In genomic region chr21:16218682-16219343, GRCh38 we compare ENCODE assay signal across 22 cellular contexts.
DNase-seq lines count a peak whose midpoint lies in the region; ATAC-seq, FAIRE-seq and TF ChIP-seq lines count a peak whose summit lies in the region.
"Had no signal": no experiment of that assay in that cellular context is flagged by ENCODE, and none has a peak within 500 bp of the region (broad histone marks: within the 10 kb centered on the region; RNA-seq: fewer than 3 reads in every experiment).

No MANE protein-coding gene starts in this region.

- no peak overlapping the region for H3K9ac ChIP-seq in HepG2 (ENCODE audit: insufficient read depth, low read depth, low read length)
- H3K9ac ChIP-seq: BLaER1, GM23248 had no signal

- no peaks in the 10 kb centered on the region for H3K27me3 ChIP-seq in HepG2 (ENCODE audit: control insufficient read depth in 1 of 2, insufficient read depth in 2 of 2, low read length in 2 of 2)
- H3K27me3 ChIP-seq: BLaER1 had no signal

- ATAC-seq in HepG2 = peak; percentile 84
- no peak for ATAC-seq in HG02678 (IDR thresholded peaks at IDR 0.05; ENCODE audit: unreplicated experiment)
- ATAC-seq: CD8-positive, alpha-beta T cell; GM12878; HCT116 had no signal

- intact Hi-C loops in HepG2 (cut with micrococcal nuclease; ENCODE audit: unreplicated experiment) = no loop called here

- peak; percentile 48 for FAIRE-seq in D721Med (lab: Jason Lieb, UNC)
- FAIRE-seq in HepG2 (lab: Jason Lieb, UNC) = no peak
- FAIRE-seq: GM12878, GM18507, H1 had no signal

- no peak overlapping the region for H3K27ac ChIP-seq in HepG2 (ENCODE audit: extremely low read length, insufficient read depth, low read length)
- H3K27ac ChIP-seq: 22Rv1, BLaER1, C4-2B, GM23248 had no signal

- H3K36me3 ChIP-seq in HepG2 (replicated peaks in 1 of 2; ENCODE audit: control insufficient read depth in 1 of 2, insufficient read depth in 2 of 2, low read length in 2 of 2) = no peaks in the 10 kb centered on the region
- H3K36me3 ChIP-seq: BLaER1 had no signal

- H4K20me1 ChIP-seq in HepG2 (ENCODE audit: insufficient read depth, low read length) = no peaks in the 10 kb centered on the region
- H4K20me1 ChIP-seq: BLaER1 had no signal

- DNase-seq in D721Med (ENCODE audit: insufficient read length, low spot score) (no peak), GM13977 (ENCODE audit: low spot score) (peak; percentile 5), HepG2 (ENCODE audit: low spot score) (peak; percentile 10), middle frontal gyrus (ENCODE audit: extremely low spot score, low spot score) (peak; percentile 0), HT-29 (ENCODE audit: low spot score) (no peak)
- no peak for DNase-seq in stimulated activated CD4-positive, alpha-beta T cell treated with anti-CD3 and anti-CD28 coated beads, Interleukin-2, amount 100 ng/mL, for 24 hours
- DNase-seq: Caco-2; CD4-positive, CD25-positive, alpha-beta regulatory T cell; CD8-positive, alpha-beta T cell; DMS 273 treated with DMSO at 0.1 percent for 48 hours; DMS79 treated with DMSO at 0.1 percent for 48 hours; GF-D8; GM23248; H9 had no signal

- no TSS peak for BruUV-seq in HepG2 (replicated peaks; lab: Mats Ljungman, UMichigan)

- TF ChIP-seq CTCF in D721Med (IDR thresholded peaks at IDR 0.05; ENCODE audit: insufficient read depth, missing control alignments) (no peak), GM13977 (IDR thresholded peaks at IDR 0.05; ENCODE audit: extremely low read depth, insufficient read depth, missing control alignments) (no peak), HepG2 (CRISPR knock-in tag; IDR thresholded peaks at IDR 0.05) (no peak)

- POLR2A ChIA-PET in HepG2 (lab: Yijun Ruan, JAX) = no interaction called here

- H3K9me3 ChIP-seq in HepG2 (ENCODE audit: low read length) = no peaks in the 10 kb centered on the region
- H3K9me3 ChIP-seq: BLaER1, Caco-2 had no signal

- TF ChIP-seq POLR2A in HepG2 (IDR thresholded peaks at IDR 0.05; ENCODE audit: insufficient read depth in 1 of 2, low read depth in 2 of 2, low read length in 2 of 2) = no peak

- H3K4me1 ChIP-seq in HepG2 (ENCODE audit: insufficient read depth, low read length) = peaks cover 12% of the 10 kb centered on the region
- H3K4me1 ChIP-seq: BLaER1 had no signal

- in situ Hi-C loops in GM13977 (cut with MboI; ENCODE audit: low pct_unique_long_range_greater_than_20kb, low sequenced_read_pairs, unreplicated experiment) (no loop called here), HepG2 (cut with HindIII; ENCODE audit: extremely low pct_ligation_motif_present, low pct_unique_long_range_greater_than_20kb) (no loop called here)

- CTCF ChIA-PET in HepG2 (lab: Yijun Ruan, JAX; ENCODE audit: low intra/inter-chr PET ratio, low total read pairs) = no interaction called here

- no peak overlapping the region for H3K4me3 ChIP-seq in HepG2 (replicated peaks in 1 of 3; ENCODE audit: insufficient read depth in 1 of 3, low read depth in 2 of 3, low read length in 3 of 3)
- H3K4me3 ChIP-seq: BLaER1, GM12878, GM23248 had no signal

- H3K4me2 ChIP-seq in HepG2 (ENCODE audit: low read depth, low read length) = no peak overlapping the region
- H3K4me2 ChIP-seq: BLaER1 had no signal

- 10% methylated on average over 4 of the region's 4 CpGs for WGBS in HepG2 (ENCODE audit: low lambda C conversion rate)

- H3K79me2 ChIP-seq in HepG2 (ENCODE audit: insufficient read depth, low read length) = no peaks in the 10 kb centered on the region

- H2AFZ ChIP-seq in HepG2 (ENCODE audit: low read length) = no peak overlapping the region
- H2AFZ ChIP-seq: GM23248 had no signal

- TF ChIP-seq EP300 in HepG2 (IDR thresholded peaks at IDR 0.05; ENCODE audit: low read depth in 2 of 2, low read length in 2 of 2) = no peak
- no peak for TF ChIP-seq EP300 in HepG2 (CRISPR knock-in tag; IDR thresholded peaks at IDR 0.05; ENCODE audit: borderline replicate concordance)

- TF ChIP-seq RAD21 in HepG2 (CRISPR knock-in tag; IDR thresholded peaks at IDR 0.05) = no peak

TF ChIP-seq in HepG2, 621 proteins besides CTCF, POLR2A, EP300 and RAD21 (continues in another document):
- peak; percentile 36; the same call in 1 of the 2 replicates for TF ChIP-seq ARID5B (CRISPR knock-in tag; IDR thresholded peaks at IDR 0.05)
- no peak for TF ChIP-seq HMG20B (CRISPR knock-in tag; conservative IDR thresholded peaks at IDR 0.05)
- TF ChIP-seq AHDC1 (CRISPR knock-in tag; IDR thresholded peaks at IDR 0.05; ENCODE audit: borderline replicate concordance) = peak; percentile 40; the same call in 1 of the 2 replicates
- TF ChIP-seq RCOR2 (CRISPR knock-in tag; IDR thresholded peaks at IDR 0.05) = no peak
- no peak for TF ChIP-seq PLRG1 (conservative IDR thresholded peaks at IDR 0.05)
- TF ChIP-seq ZNF136 (CRISPR knock-in tag; IDR thresholded peaks at IDR 0.05; ENCODE audit: low read depth) = no peak
- TF ChIP-seq HNF4A (CRISPR knock-in tag; IDR thresholded peaks at IDR 0.05) = peak; percentile 68
- TF ChIP-seq ZNF335 (CRISPR knock-in tag; IDR thresholded peaks at IDR 0.05) = no peak
- TF ChIP-seq, protein P1, sequence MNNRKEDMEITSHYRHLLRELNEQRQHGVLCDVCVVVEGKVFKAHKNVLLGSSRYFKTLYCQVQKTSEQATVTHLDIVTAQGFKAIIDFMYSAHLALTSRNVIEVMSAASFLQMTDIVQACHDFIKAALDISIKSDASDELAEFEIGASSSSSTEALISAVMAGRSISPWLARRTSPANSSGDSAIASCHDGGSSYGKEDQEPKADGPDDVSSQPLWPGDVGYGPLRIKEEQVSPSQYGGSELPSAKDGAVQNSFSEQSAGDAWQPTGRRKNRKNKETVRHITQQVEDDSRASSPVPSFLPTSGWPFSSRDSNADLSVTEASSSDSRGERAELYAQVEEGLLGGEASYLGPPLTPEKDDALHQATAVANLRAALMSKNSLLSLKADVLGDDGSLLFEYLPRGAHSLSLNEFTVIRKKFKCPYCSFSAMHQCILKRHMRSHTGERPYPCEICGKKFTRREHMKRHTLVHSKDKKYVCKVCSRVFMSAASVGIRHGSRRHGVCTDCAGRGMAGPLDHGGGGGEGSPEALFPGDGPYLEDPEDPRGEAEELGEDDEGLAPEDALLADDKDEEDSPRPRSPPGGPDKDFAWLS (CRISPR knock-in tag; IDR thresholded peaks at IDR 0.05; ENCODE audit: borderline replicate concordance) = no peak

Comparison
In these comparisons a context has a peak if more than half of its experiments do, and no peak if none do; other contexts are left out.
1. DNase-seq: peak in GM13977 (single experiment), HepG2 (single experiment) and middle frontal gyrus (single experiment); none in D721Med (single experiment), stimulated activated CD4-positive, alpha-beta T cell treated with anti-CD3 and anti-CD28 coated beads, Interleukin-2, amount 100 ng/mL, for 24 hours (0 of 2) and HT-29 (single experiment).